ENCODE assay signal across 21 cellular contexts in the genomic region with DNA sequence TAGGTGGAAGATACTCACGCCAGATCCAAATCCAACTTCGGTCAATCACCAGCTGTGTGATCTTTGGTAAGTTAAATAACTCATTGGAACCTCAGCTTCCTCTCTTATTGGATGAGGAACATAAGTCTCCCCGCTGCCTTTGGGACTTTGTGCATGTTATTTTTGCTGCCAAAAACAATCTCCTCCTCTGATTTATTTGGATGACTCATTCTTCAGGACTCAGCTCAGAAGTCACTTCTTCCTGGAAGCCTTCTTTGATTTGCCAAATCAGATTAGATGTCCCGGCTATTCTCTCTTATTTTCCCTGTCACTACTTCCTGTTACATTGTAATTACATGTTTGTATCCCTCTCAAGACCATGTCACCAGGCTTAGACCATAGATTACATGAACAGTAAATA.
DNase-seq lines count a peak whose midpoint lies in the region; ATAC-seq, FAIRE-seq and TF ChIP-seq lines count a peak whose summit lies in the region.
"Had no signal": no experiment of that assay in that cellular context is flagged by ENCODE, and none has a peak within 500 bp of the region (broad histone marks: within the 10 kb centered on the region; RNA-seq: fewer than 3 reads in every experiment).

No MANE protein-coding gene starts in this region.

- TF ChIP-seq POLR2A in A549 (IDR thresholded peaks at IDR 0.05; ENCODE audit: low read length) (no peak), IMR-90 (IDR thresholded peaks at IDR 0.05; ENCODE audit: low read depth, low read length) (no peak)

- no peak overlapping the region for H3K14ac ChIP-seq in IMR-90 (replicated peaks; ENCODE audit: low read depth, low read length)

- H3K56ac ChIP-seq in IMR-90 (ENCODE audit: extremely low read depth, insufficient read depth, low read length), result no peak overlapping the region

- no peak for FAIRE-seq in A549 (lab: Jason Lieb, UNC)
- FAIRE-seq: H1 had no signal

- no peak overlapping the region for H3K9ac ChIP-seq in IMR-90 (ENCODE audit: low read depth, low read length)
- H3K9ac ChIP-seq: KMS-11 had no signal

- no peaks in the 10 kb centered on the region for H4K20me1 ChIP-seq in IMR-90 (ENCODE audit: insufficient read depth, low read length)

- ATAC-seq in A549 (no peak), IMR-90 (ENCODE audit: low read depth) (no peak)
- ATAC-seq: Panc1, Right ventricle myocardium inferior had no signal

- H3K9me3 ChIP-seq in A549 (no peaks in the 10 kb centered on the region), IMR-90 (ENCODE audit: control insufficient read depth, insufficient read depth, low read length) (no peaks in the 10 kb centered on the region; the same call in 1 of the 2 replicates), BE2C (no peaks in the 10 kb centered on the region), tibial artery (no peaks in the 10 kb centered on the region)

- H4K8ac ChIP-seq in IMR-90 (ENCODE audit: low read depth in 2 of 2, low read length in 2 of 2), result no peak overlapping the region

- CTCF ChIA-PET in A549 (lab: Yijun Ruan, JAX), result no interaction called here
- CTCF ChIA-PET in IMR-90 (lab: Yijun Ruan, JAX), result no interaction called here

- no peaks in the 10 kb centered on the region for H3K79me1 ChIP-seq in IMR-90 (ENCODE audit: low read depth in 1 of 2, low read length in 2 of 2)

- no peak overlapping the region for H2AFZ ChIP-seq in IMR-90 (replicated peaks; ENCODE audit: low read length, poor library complexity)

- H3K27me3 ChIP-seq in IMR-90 (ENCODE audit: control insufficient read depth, insufficient read depth, low read length) (no peaks in the 10 kb centered on the region), BE2C (no peaks in the 10 kb centered on the region), tibial artery (no peaks in the 10 kb centered on the region)

- H3K4ac ChIP-seq in IMR-90 (ENCODE audit: low read depth, low read length), result no peak overlapping the region

- H4K91ac ChIP-seq in IMR-90 (ENCODE audit: insufficient read depth, low read depth, low read length), result no peak overlapping the region

- no peak overlapping the region for H2AK5ac ChIP-seq in IMR-90 (ENCODE audit: low read depth, low read length)

- H3K36me3 ChIP-seq in IMR-90 (ENCODE audit: control insufficient read depth, insufficient read depth, low read length) (no peaks in the 10 kb centered on the region), BE2C (no peaks in the 10 kb centered on the region), tibial artery (no peaks in the 10 kb centered on the region)

- H3K9me1 ChIP-seq in IMR-90 (ENCODE audit: insufficient read depth, low read length), result no peaks in the 10 kb centered on the region

- H2BK5ac ChIP-seq in IMR-90 (ENCODE audit: low read depth, low read length, poor library complexity, severe bottlenecking), result no peak overlapping the region

- TF ChIP-seq EP300 in A549 (IDR thresholded peaks at IDR 0.05), result no peak

- no peak overlapping the region for H3K18ac ChIP-seq in IMR-90 (ENCODE audit: low read depth, low read length)

- dilution Hi-C loops in IMR-90 (cut with HindIII; ENCODE audit: low sequenced_read_pairs, unreplicated experiment), result no loop called here

- no peak for TF ChIP-seq CTCF in A549 (IDR thresholded peaks at IDR 0.05)
- TF ChIP-seq CTCF in IMR-90 (conservative IDR thresholded peaks at IDR 0.05; ENCODE audit: low read depth, low read length), result no peak
- no peak for TF ChIP-seq CTCF in cardiac fibroblast (IDR thresholded peaks at IDR 0.05; ENCODE audit: low read depth, low read length)
- TF ChIP-seq CTCF in BE2C (IDR thresholded peaks at IDR 0.05; ENCODE audit: low read depth, low read length), result no peak
- TF ChIP-seq CTCF in tibial artery (IDR thresholded peaks at IDR 0.05), result no peak

- no peak overlapping the region for H3K4me2 ChIP-seq in A549
- no peak overlapping the region for H3K4me2 ChIP-seq in IMR-90 (ENCODE audit: low read depth, low read length)
- H3K4me2 ChIP-seq: KMS-11 had no signal

- H3K23ac ChIP-seq in IMR-90 (ENCODE audit: low read depth, low read length), result no peak overlapping the region

- H2AK9ac ChIP-seq in IMR-90 (replicated peaks; ENCODE audit: low read depth, low read length, poor library complexity), result no peak overlapping the region

- in situ Hi-C loops in IMR-90 (cut with MboI; ENCODE audit: low sequenced_read_pairs), result no loop called here

- H2BK20ac ChIP-seq in IMR-90 (ENCODE audit: low read depth, low read length), result no peak overlapping the region

- H3K4me1 ChIP-seq in A549, result peaks cover 5% of the 10 kb centered on the region; the same call in 1 of the 3 replicates
- no peaks in the 10 kb centered on the region for H3K4me1 ChIP-seq in IMR-90 (ENCODE audit: control insufficient read depth, insufficient read depth, low read length)
- H3K4me1 ChIP-seq in BE2C, result no peaks in the 10 kb centered on the region
- no peaks in the 10 kb centered on the region for H3K4me1 ChIP-seq in tibial artery

- H2BK15ac ChIP-seq in IMR-90 (ENCODE audit: low read depth, low read length), result no peak overlapping the region

- DNase-seq in A549 (ENCODE audit: low read depth in 1 of 2, low spot score in 1 of 2) (no peak), IMR-90 (peak; percentile 6), cardiac fibroblast (ENCODE audit: low read depth in 2 of 2) (peak; percentile 26 to 68), fibroblast of the conjunctiva (ENCODE audit: low read depth) (peak; percentile 10), BE2C (no peak), NCI-H2081 (lab: John Stamatoyannopoulos, UW) (no peak), tibial artery (no peak), NCI-H2196 treated with DMSO at 0.1 percent for 48 hours (lab: John Stamatoyannopoulos, UW; ENCODE audit: unreplicated experiment) (no peak)
- DNase-seq: ACHN, AML-193, COR-L47, NCI-H1105 treated with DMSO at 0.1 percent for 48 hours, NCI-H2029, NCI-H2171 treated with DMSO at 0.1 percent for 48 hours, NCI-H510A, NCI-H82 had no signal

- POLR2A ChIA-PET in A549 (lab: Yijun Ruan, JAX), result no interaction called here
- POLR2A ChIA-PET in IMR-90 (lab: Charles Lee; ENCODE audit: unreplicated experiment), result no interaction called here

- BruUV-seq in IMR-90 (replicated peaks; lab: Mats Ljungman, UMichigan), result no TSS peak

- H3K4me3 ChIP-seq in A549, result no peak overlapping the region
- H3K4me3 ChIP-seq in IMR-90 (ENCODE audit: insufficient read depth, low read depth, low read length), result no peak overlapping the region
- no peak overlapping the region for H3K4me3 ChIP-seq in cardiac fibroblast (replicated peaks in 1 of 2; ENCODE audit: low read depth in 2 of 2, low read length in 2 of 2)
- H3K4me3 ChIP-seq in BE2C (ENCODE audit: low read depth, low read length), result no peak overlapping the region
- no peak overlapping the region for H3K4me3 ChIP-seq in tibial artery
- H3K4me3 ChIP-seq: SK-N-MC had no signal

- intact Hi-C loops in IMR-90 (cut with micrococcal nuclease) (no loop called here), tibial artery (cut with DNase I; ENCODE audit: low total_unique reads) (no loop called here)

- no peak overlapping the region for H2BK120ac ChIP-seq in IMR-90 (ENCODE audit: low read depth, low read length)

- no peak overlapping the region; a peak in 1 of 6 replicates for H3K27ac ChIP-seq in A549
- no peak overlapping the region for H3K27ac ChIP-seq in IMR-90 (ENCODE audit: insufficient read depth, low read length)
- H3K27ac ChIP-seq in tibial artery, result no peak overlapping the region
- H3K27ac ChIP-seq: KMS-11, SK-N-MC had no signal

- no peak for TF ChIP-seq RAD21 in A549 (conservative IDR thresholded peaks at IDR 0.05 in 1 of 2, IDR thresholded peaks at IDR 0.05 in 1 of 2)
- TF ChIP-seq RAD21 in IMR-90 (IDR thresholded peaks at IDR 0.05; ENCODE audit: low read length), result no peak

- 61% methylated on average over 4 of the region's 4 CpGs for WGBS in A549 (ENCODE audit: missing lambda C conversion rate)
- WGBS in IMR-90 (ENCODE audit: extremely low coverage in 2 of 2, insufficient read length in 1 of 2), 2 experiments, result no CpG with 5 or more reads among the region's 4 CpGs

- no peak overlapping the region for H4K5ac ChIP-seq in IMR-90 (ENCODE audit: low read depth, low read length)

TF ChIP-seq in A549, 52 proteins besides CTCF, POLR2A, EP300 and RAD21:
- TF ChIP-seq ESRRA (IDR thresholded peaks at IDR 0.05; ENCODE audit: borderline replicate concordance, low read length) (no peak), HEYL (CRISPR knock-in tag; IDR thresholded peaks at IDR 0.05) (no peak), ZFP36 (IDR thresholded peaks at IDR 0.05; ENCODE audit: borderline replicate concordance, partially characterized antibody) (peak; percentile 66), FOSL2 (IDR thresholded peaks at IDR 0.05) (no peak), FOSL2 (CRISPR knock-in tag; IDR thresholded peaks at IDR 0.05) (peak; percentile 38; the same call in 1 of the 2 replicates)

TF ChIP-seq in IMR-90, 13 proteins besides CTCF, POLR2A, EP300 and RAD21:
- TF ChIP-seq FOS (IDR thresholded peaks at IDR 0.05; ENCODE audit: low read depth, low read length) (no peak), RFX5 (IDR thresholded peaks at IDR 0.05; ENCODE audit: low read depth, low read length) (no peak), MAZ (IDR thresholded peaks at IDR 0.05; ENCODE audit: borderline replicate concordance, low read depth, low read length) (no peak), MXI1 (IDR thresholded peaks at IDR 0.05; ENCODE audit: borderline replicate concordance, low read depth, low read length) (no peak), SMC3 (IDR thresholded peaks at IDR 0.05; ENCODE audit: low read depth, low read length) (no peak), BHLHE40 (IDR thresholded peaks at IDR 0.05; ENCODE audit: low read depth, low read length) (no peak), CEBPB (IDR thresholded peaks at IDR 0.05; ENCODE audit: low read depth, low read length) (no peak), RCOR1 (IDR thresholded peaks at IDR 0.05; ENCODE audit: insufficient replicate concordance, low read length) (no peak), NFE2L2 (IDR thresholded peaks at IDR 0.05; ENCODE audit: low read depth, low read length) (no peak)
- TF ChIP-seq, protein P1, sequence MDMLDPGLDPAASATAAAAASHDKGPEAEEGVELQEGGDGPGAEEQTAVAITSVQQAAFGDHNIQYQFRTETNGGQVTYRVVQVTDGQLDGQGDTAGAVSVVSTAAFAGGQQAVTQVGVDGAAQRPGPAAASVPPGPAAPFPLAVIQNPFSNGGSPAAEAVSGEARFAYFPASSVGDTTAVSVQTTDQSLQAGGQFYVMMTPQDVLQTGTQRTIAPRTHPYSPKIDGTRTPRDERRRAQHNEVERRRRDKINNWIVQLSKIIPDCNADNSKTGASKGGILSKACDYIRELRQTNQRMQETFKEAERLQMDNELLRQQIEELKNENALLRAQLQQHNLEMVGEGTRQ (IDR thresholded peaks at IDR 0.05; ENCODE audit: low read depth, low read length), result no peak
TF ChIP-seq in IMR-90: peak in this region for 0.

Comparison
In these comparisons a context has a peak if more than half of its experiments do, and no peak if none do; other contexts are left out.
1. DNase-seq: peak in IMR-90 (single experiment), cardiac fibroblast (2 of 2) and fibroblast of the conjunctiva (single experiment); none in A549 (0 of 2), BE2C (single experiment), NCI-H2081 (0 of 2), tibial artery (0 of 2) and NCI-H2196 treated with DMSO at 0.1 percent for 48 hours (single experiment).